22 cellular contexts compared by ENCODE assay signal in genomic region chr11:132361011-132361550, GRCh38.
DNase-seq lines count a peak whose midpoint lies in the region; ATAC-seq, FAIRE-seq and TF ChIP-seq lines count a peak whose summit lies in the region.
"Had no signal": no experiment of that assay in that cellular context is flagged by ENCODE, and none has a peak within 500 bp of the region (broad histone marks: within the 10 kb centered on the region; RNA-seq: fewer than 3 reads in every experiment).

No MANE protein-coding gene starts in this region.

- H3K23me2 ChIP-seq in H1 (ENCODE audit: low read depth, low read length): no peaks in the 10 kb centered on the region

- no peak overlapping the region for H3K56ac ChIP-seq in H1 (replicated peaks; ENCODE audit: insufficient read length, low read depth, low read length)

- no peaks in the 10 kb centered on the region for H3K36me3 Mint-ChIP-seq in activated CD4-positive, alpha-beta T cell treated with anti-CD3 and anti-CD28 coated beads, Interleukin-2, amount 10 ng/mL, durations not matched to agents 24 days and 14 days (ENCODE audit: low read depth)
- no peaks in the 10 kb centered on the region for H3K36me3 Mint-ChIP-seq in activated CD4-positive, alpha-beta T cell treated with anti-CD3 and anti-CD28 coated beads for 36 hours (ENCODE audit: low read depth)
- H3K36me3 Mint-ChIP-seq: CD4-positive, alpha-beta memory T cell had no signal

- H3K27me3 ChIP-seq in H1 (replicated peaks in 1 of 4; ENCODE audit: control insufficient read depth in 3 of 4, extremely low read depth in 1 of 4, insufficient read depth in 3 of 4, low read length in 3 of 4) (no peaks in the 10 kb centered on the region; a peak in 1 of 7 replicates), right atrium auricular region (no peaks in the 10 kb centered on the region)
- H3K27me3 ChIP-seq: SJSA1 had no signal

- H3K27ac Mint-ChIP-seq in activated CD4-positive, alpha-beta T cell treated with anti-CD3 and anti-CD28 coated beads, Interleukin-2, amount 10 ng/mL, durations not matched to agents 24 days and 14 days: no peak overlapping the region
- H3K27ac Mint-ChIP-seq in activated CD4-positive, alpha-beta T cell treated with anti-CD3 and anti-CD28 coated beads for 36 hours: no peak overlapping the region
- H3K27ac Mint-ChIP-seq: CD4-positive, alpha-beta memory T cell; IgD-negative memory B cell had no signal

- 89% methylated on average over 8 of the region's 8 CpGs; no CpG with 5 or more reads in 1 of the 2 experiments for WGBS in H1 (ENCODE audit: extremely low coverage in 1 of 2, insufficient coverage in 1 of 2, insufficient read length in 1 of 2, insufficient replicate concordance in 2 of 2, low coverage in 1 of 2, low lambda C conversion rate in 2 of 2, missing lambda C conversion rate in 1 of 2), 2 experiments

- no peak overlapping the region for H3K4me3 ChIP-seq in H1 (ENCODE audit: extremely low read depth in 1 of 4, insufficient read depth in 2 of 4, low read depth in 3 of 4, low read length in 4 of 4)
- H3K4me3 ChIP-seq in right atrium auricular region: no peak overlapping the region
- H3K4me3 ChIP-seq: PC-9, SJSA1 had no signal

- no peak for TF ChIP-seq EP300 in H1 (IDR thresholded peaks at IDR 0.05; ENCODE audit: borderline replicate concordance in 1 of 2, low read depth in 2 of 2, low read length in 2 of 2)

- H3K4me1 ChIP-seq in H1 (replicated peaks in 1 of 4; ENCODE audit: control insufficient read depth in 3 of 4, insufficient read depth in 4 of 4, low read length in 3 of 4): no peaks in the 10 kb centered on the region
- no peaks in the 10 kb centered on the region for H3K4me1 ChIP-seq in right atrium auricular region
- H3K4me1 ChIP-seq: SJSA1 had no signal

- H2AFZ ChIP-seq in H1 (ENCODE audit: low read length): peak overlapping the region; percentile 40; the same call in 1 of the 2 replicates
- H2AFZ ChIP-seq: PC-9 had no signal

- peak; percentile 46 for DNase-seq in activated CD4-positive, alpha-beta T cell treated with anti-CD3 and anti-CD28 coated beads, Interleukin-2, amount 10 ng/mL, durations not matched to agents 24 days and 14 days
- DNase-seq in activated CD4-positive, alpha-beta T cell treated with anti-CD3 and anti-CD28 coated beads for 36 hours: no peak
- peak; percentile 30 for DNase-seq in NCI-H69 (lab: John Stamatoyannopoulos, UW)
- DNase-seq in H1 (ENCODE audit: low read depth in 1 of 2, low spot score in 2 of 2): no peak
- no peak for DNase-seq in NCI-H187 treated with DMSO at 0.1 percent for 48 hours (lab: John Stamatoyannopoulos, UW)
- no peak for DNase-seq in left colon
- DNase-seq in right atrium auricular region (ENCODE audit: low spot score): no peak
- DNase-seq: 8988T; Calu3; CD4-positive, alpha-beta memory T cell; DMS79; MV-4-11; NCI-H2029 treated with DMSO at 0.1 percent for 48 hours; NCI-H2227 treated with DMSO at 0.1 percent for 48 hours; PC-9 had no signal

- H3K27me3 Mint-ChIP-seq in activated CD4-positive, alpha-beta T cell treated with anti-CD3 and anti-CD28 coated beads, Interleukin-2, amount 10 ng/mL, durations not matched to agents 24 days and 14 days: no peaks in the 10 kb centered on the region
- no peaks in the 10 kb centered on the region for H3K27me3 Mint-ChIP-seq in activated CD4-positive, alpha-beta T cell treated with anti-CD3 and anti-CD28 coated beads for 36 hours
- H3K27me3 Mint-ChIP-seq: IgD-negative memory B cell had no signal

- no peak overlapping the region; the same call in 1 of the 2 replicates for H4K8ac ChIP-seq in H1 (ENCODE audit: extremely low read depth, insufficient read depth, low read length)

- no peak overlapping the region for H4K5ac ChIP-seq in H1 (ENCODE audit: insufficient read length, low read depth, low read length)

- no peak for TF ChIP-seq POLR2A in H1 (IDR thresholded peaks at IDR 0.05; ENCODE audit: control extremely low read depth in 1 of 2, low read depth in 2 of 2, low read length in 2 of 2)

- no peaks in the 10 kb centered on the region for H3K79me2 ChIP-seq in H1 (ENCODE audit: control insufficient read depth in 1 of 2, insufficient read depth in 2 of 2, low read length in 2 of 2)

- H2BK12ac ChIP-seq in H1 (ENCODE audit: low read depth, low read length): no peak overlapping the region

- ATAC-seq in activated CD4-positive, alpha-beta T cell treated with anti-CD3 and anti-CD28 coated beads for 36 hours: no peak
- ATAC-seq in GM19035 (IDR thresholded peaks at IDR 0.05; ENCODE audit: unreplicated experiment): no peak
- ATAC-seq in left colon: no peak

- no peak overlapping the region for H2BK20ac ChIP-seq in H1 (ENCODE audit: low read length)

- no peak overlapping the region for H2BK5ac ChIP-seq in H1 (ENCODE audit: low read depth, low read length)

- POLR2A ChIA-PET in activated CD4-positive, alpha-beta T cell treated with anti-CD3 and anti-CD28 coated beads for 36 hours (lab: Charles Lee): no interaction called here
- POLR2A ChIA-PET in H1 (lab: Charles Lee; ENCODE audit: partially characterized antibody): no interaction called here

- H3K4ac ChIP-seq in H1 (replicated peaks; ENCODE audit: insufficient read length, low read depth, low read length): no peak overlapping the region

- no peak overlapping the region for H2AK5ac ChIP-seq in H1 (ENCODE audit: low read depth, low read length)

- H4K20me1 ChIP-seq in H1 (replicated peaks in 1 of 2; ENCODE audit: control insufficient read depth in 1 of 2, insufficient read depth in 2 of 2, low read length in 2 of 2): no peaks in the 10 kb centered on the region

- no peaks in the 10 kb centered on the region for H3K9me3 Mint-ChIP-seq in activated CD4-positive, alpha-beta T cell treated with anti-CD3 and anti-CD28 coated beads, Interleukin-2, amount 10 ng/mL, durations not matched to agents 24 days and 14 days
- H3K9me3 Mint-ChIP-seq in activated CD4-positive, alpha-beta T cell treated with anti-CD3 and anti-CD28 coated beads for 36 hours (ENCODE audit: low read depth): peaks cover 7% of the 10 kb centered on the region

- H3K79me1 ChIP-seq in H1 (ENCODE audit: low read depth, low read length): no peaks in the 10 kb centered on the region

- H3K27ac ChIP-seq in H1 (ENCODE audit: low read depth, low read length) (no peak overlapping the region), right atrium auricular region (no peak overlapping the region)
- H3K27ac ChIP-seq: HL-60, PC-9, SJSA1 had no signal

- no peak overlapping the region for H3K4me2 ChIP-seq in H1 (ENCODE audit: insufficient read depth in 1 of 2, low read depth in 2 of 2, low read length in 2 of 2)
- H3K4me2 ChIP-seq: PC-9 had no signal

- TF ChIP-seq CTCF in H1 (IDR thresholded peaks at IDR 0.05; ENCODE audit: control extremely low read depth in 1 of 3, insufficient read depth in 1 of 3, low read depth in 1 of 3, low read length in 3 of 3) (no peak), right atrium auricular region (IDR thresholded peaks at IDR 0.05) (no peak)

- H3K9ac ChIP-seq in H1 (replicated peaks in 1 of 4; ENCODE audit: extremely low read depth in 1 of 4, low read depth in 3 of 4, low read length in 3 of 4): no peak overlapping the region

- H3K4me3 Mint-ChIP-seq in activated CD4-positive, alpha-beta T cell treated with anti-CD3 and anti-CD28 coated beads, Interleukin-2, amount 10 ng/mL, durations not matched to agents 24 days and 14 days: no peak overlapping the region
- H3K4me3 Mint-ChIP-seq in activated CD4-positive, alpha-beta T cell treated with anti-CD3 and anti-CD28 coated beads for 36 hours: no peak overlapping the region
- H3K4me3 Mint-ChIP-seq: CD4-positive, alpha-beta memory T cell; IgD-negative memory B cell had no signal

- no peak overlapping the region for H3K14ac ChIP-seq in H1 (ENCODE audit: insufficient read length)

- H3K9me3 ChIP-seq in H1 (ENCODE audit: insufficient read depth in 2 of 2, low read depth in 1 of 2, low read length in 1 of 2) (no peaks in the 10 kb centered on the region), right atrium auricular region (no peaks in the 10 kb centered on the region)
- H3K9me3 ChIP-seq: SJSA1 had no signal

- no peak overlapping the region for H3K18ac ChIP-seq in H1 (ENCODE audit: extremely low read depth, low read length)

- no peak overlapping the region for H2BK15ac ChIP-seq in H1 (ENCODE audit: low read length)

- FAIRE-seq in H1 (lab: Jason Lieb, UNC): no peak
- FAIRE-seq: GM12891, H54, HTR-8/SVneo had no signal

- peaks cover 2% of the 10 kb centered on the region for H3K4me1 Mint-ChIP-seq in activated CD4-positive, alpha-beta T cell treated with anti-CD3 and anti-CD28 coated beads, Interleukin-2, amount 10 ng/mL, durations not matched to agents 24 days and 14 days
- H3K4me1 Mint-ChIP-seq in activated CD4-positive, alpha-beta T cell treated with anti-CD3 and anti-CD28 coated beads for 36 hours: peaks cover 15% of the 10 kb centered on the region

- H2BK120ac ChIP-seq in H1 (replicated peaks; ENCODE audit: low read depth, low read length): no peak overlapping the region

- TF ChIP-seq RAD21 in H1 (IDR thresholded peaks at IDR 0.05 in 1 of 2, conservative IDR thresholded peaks at IDR 0.05 in 1 of 2; ENCODE audit: low read depth in 2 of 2, low read length in 2 of 2): no peak

- H4K91ac ChIP-seq in H1 (replicated peaks; ENCODE audit: insufficient read length, low read length): no peak overlapping the region

- intact Hi-C loops in activated CD4-positive, alpha-beta T cell treated with anti-CD3 and anti-CD28 coated beads, Interleukin-2, amount 10 ng/mL, durations not matched to agents 24 days and 14 days (cut with micrococcal nuclease): no loop called here
- intact Hi-C loops in activated CD4-positive, alpha-beta T cell treated with anti-CD3 and anti-CD28 coated beads for 36 hours (cut with DNase I, micrococcal nuclease): no loop called here
- intact Hi-C loops in left colon (cut with DNase I, micrococcal nuclease): no loop called here

- CTCF ChIA-PET in activated CD4-positive, alpha-beta T cell treated with anti-CD3 and anti-CD28 coated beads for 36 hours (lab: Charles Lee): no interaction called here
- CTCF ChIA-PET in H1 (lab: Charles Lee; ENCODE audit: partially characterized antibody): interaction anchor here (0.6 to 1.2 kb wide), 3 partner anchors 41 to 1065 kb away, joined by 3 read pairs; no protein-coding TSS in a partner anchor

- no peak overlapping the region for H3K23ac ChIP-seq in H1 (ENCODE audit: insufficient read length)

- no peaks in the 10 kb centered on the region for H3K36me3 ChIP-seq in H1 (ENCODE audit: control insufficient read depth in 2 of 4, insufficient read depth in 4 of 4, low read length in 3 of 4)
- H3K36me3 ChIP-seq in right atrium auricular region: no peaks in the 10 kb centered on the region
- H3K36me3 ChIP-seq: SJSA1 had no signal

TF ChIP-seq in H1, 55 proteins besides CTCF, POLR2A, EP300 and RAD21 (continues in another document):
- no peak for TF ChIP-seq ATF2 (IDR thresholded peaks at IDR 0.05; ENCODE audit: low read length)

Comparison
In these comparisons a context has a peak if more than half of its experiments do, and no peak if none do; other contexts are left out.
1. DNase-seq: peak in activated CD4-positive, alpha-beta T cell treated with anti-CD3 and anti-CD28 coated beads, Interleukin-2, amount 10 ng/mL, durations not matched to agents 24 days and 14 days (single experiment) and NCI-H69 (single experiment); none in activated CD4-positive, alpha-beta T cell treated with anti-CD3 and anti-CD28 coated beads for 36 hours (single experiment), H1 (0 of 2), NCI-H187 treated with DMSO at 0.1 percent for 48 hours (single experiment), left colon (0 of 2) and right atrium auricular region (single experiment).